1 cellular context compared by ENCODE assay signal in the genomic region with DNA sequence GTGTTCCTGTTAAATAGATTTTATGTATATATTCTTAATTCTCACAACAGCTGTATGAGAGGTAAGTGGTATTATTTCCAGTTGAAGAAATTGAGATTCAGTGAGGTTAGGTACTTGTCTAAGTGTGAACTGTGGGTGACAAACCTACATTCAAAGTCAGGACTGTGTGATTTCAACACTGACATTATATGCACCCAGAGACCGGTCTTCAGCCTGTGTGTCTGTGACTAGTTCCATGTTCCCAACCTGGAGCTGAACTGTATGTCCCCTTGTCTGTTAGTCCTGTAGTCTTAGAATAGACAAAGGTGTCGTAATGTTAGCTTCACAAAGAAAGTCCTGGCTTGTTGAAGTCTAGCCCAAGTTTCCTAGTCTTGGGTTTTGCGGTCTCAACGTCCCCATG.
TF ChIP-seq lines count a peak whose summit lies in the region.

No MANE protein-coding gene starts in this region.

TF ChIP-seq in GM12878, 131 proteins besides CTCF, POLR2A, EP300 and RAD21 (continued from another document):
- TF ChIP-seq NFYA (IDR thresholded peaks at IDR 0.05; ENCODE audit: borderline replicate concordance, low read depth, low read length): no peak
TF ChIP-seq in GM12878: peak in this region for 0.
